35 cellular contexts compared by ENCODE assay signal in genomic region chr4:53127365-53127764, GRCh38.
"Had no signal": no experiment of that assay in that cellular context is flagged by ENCODE, and none has a peak within 500 bp of the region (broad histone marks: within the 10 kb centered on the region; RNA-seq: fewer than 3 reads in every experiment).

No MANE protein-coding gene starts in this region.

- H3K4me1 Mint-ChIP-seq: activated B cell treated with CpG ODN at 0.5 μM for 24 hours had no signal

- H3K36me3 ChIP-seq: adrenal gland, brain microvascular endothelial cell, breast epithelium had no signal

- H3K27ac Mint-ChIP-seq: activated B cell treated with CpG ODN at 0.5 μM for 24 hours; activated CD4-positive, alpha-beta memory T cell treated with anti-CD3 and anti-CD28 coated beads for 36 hours; activated CD4-positive, alpha-beta T cell treated with anti-CD3 and anti-CD28 coated beads, Interleukin-2, amount 10 ng/mL, durations not matched to agents 24 days and 14 days; activated CD8-positive, alpha-beta T cell treated with anti-CD3 and anti-CD28 coated beads for 36 hours; activated naive CD4-positive, alpha-beta T cell treated with anti-CD3 and anti-CD28 coated beads for 36 hours; activated naive CD8-positive, alpha-beta T cell treated with anti-CD3 and anti-CD28 coated beads for 36 hours; activated T-cell treated with anti-CD3 and anti-CD28 coated beads, Interleukin-2, amount 50 U/mL, for 72 hours; activated T-helper 1 cell treated with anti-CD3 and anti-CD28 coated beads, Interleukin-12 subunit alpha, Interleukin-12 subunit beta, Interleukin-2, Interleukin-4 antibody, amounts not matched to agents 30 ng/mL and 10 ng/mL and 1 ng/mL, durations not matched to agents 14 hours and 24 hours and 36 hours; activated T-helper 17 cell treated with anti-CD3 and anti-CD28 coated beads, Interleukin-2, amount 50 U/mL, for 72 hours; T-helper 1 cell treated with Interleukin-12 subunit alpha and Interleukin-12 subunit beta and Interleukin-4 antibody, amounts not matched to agents 30 μg/mL and 1 μg/mL, for 36 hours; T-helper 2 cell treated with Interferon-gamma antibody and Interleukin-4, amounts not matched to agents 5 μg/mL and 100 μg/mL, for 36 hours had no signal

- H3K4me3 Mint-ChIP-seq: activated B cell treated with CpG ODN at 0.5 μM for 24 hours; activated CD4-positive, alpha-beta memory T cell treated with anti-CD3 and anti-CD28 coated beads for 36 hours; activated CD4-positive, alpha-beta T cell treated with anti-CD3 and anti-CD28 coated beads, Interleukin-2, amount 10 ng/mL, durations not matched to agents 24 days and 14 days; activated CD8-positive, alpha-beta T cell treated with anti-CD3 and anti-CD28 coated beads for 36 hours; activated naive CD4-positive, alpha-beta T cell treated with anti-CD3 and anti-CD28 coated beads for 36 hours; activated naive CD8-positive, alpha-beta T cell treated with anti-CD3 and anti-CD28 coated beads for 36 hours; activated T-cell treated with anti-CD3 and anti-CD28 coated beads, Interleukin-2, amount 50 U/mL, for 4 hours; activated T-cell treated with anti-CD3 and anti-CD28 coated beads, Interleukin-2, amount 50 U/mL, for 72 hours; activated T-helper 1 cell treated with anti-CD3 and anti-CD28 coated beads, Interleukin-12 subunit alpha, Interleukin-12 subunit beta, Interleukin-2, Interleukin-4 antibody, amounts not matched to agents 30 ng/mL and 10 ng/mL and 1 ng/mL, durations not matched to agents 14 hours and 24 hours and 36 hours; activated T-helper 17 cell treated with anti-CD3 and anti-CD28 coated beads, Interleukin-2, amount 50 U/mL, for 72 hours; T-helper 1 cell treated with Interleukin-12 subunit alpha and Interleukin-12 subunit beta and Interleukin-4 antibody, amounts not matched to agents 30 μg/mL and 1 μg/mL, for 36 hours; T-helper 2 cell treated with Interferon-gamma antibody and Interleukin-4, amounts not matched to agents 5 μg/mL and 100 μg/mL, for 36 hours had no signal

- ATAC-seq: activated CD8-positive, alpha-beta T cell treated with anti-CD3 and anti-CD28 coated beads for 36 hours; activated naive CD4-positive, alpha-beta T cell treated with anti-CD3 and anti-CD28 coated beads, Interleukin-2, amount 50 U/mL, for 72 hours; activated T-cell treated with anti-CD3 and anti-CD28 coated beads, Interleukin-2, amount 50 U/mL, for 4 hours; activated T-cell treated with anti-CD3 and anti-CD28 coated beads, Interleukin-2, amount 50 U/mL, for 72 hours; activated T-helper 17 cell treated with anti-CD3 and anti-CD28 coated beads, Interleukin-2, amount 50 U/mL, for 72 hours; body of pancreas had no signal

- H3K4me3 ChIP-seq: adrenal gland, body of pancreas, breast epithelium had no signal

- H3K9me3 ChIP-seq: adrenal gland, body of pancreas, breast epithelium had no signal

- H3K27me3 Mint-ChIP-seq: activated B cell treated with CpG ODN at 0.5 μM for 24 hours; activated CD4-positive, alpha-beta memory T cell treated with anti-CD3 and anti-CD28 coated beads for 36 hours; activated CD4-positive, alpha-beta T cell treated with anti-CD3 and anti-CD28 coated beads, Interleukin-2, amount 10 ng/mL, durations not matched to agents 24 days and 14 days; activated CD8-positive, alpha-beta T cell treated with anti-CD3 and anti-CD28 coated beads for 36 hours; activated naive CD8-positive, alpha-beta T cell treated with anti-CD3 and anti-CD28 coated beads for 36 hours; activated T-helper 17 cell treated with anti-CD3 and anti-CD28 coated beads, Interleukin-2, amount 50 U/mL, for 72 hours had no signal

- H3K27me3 ChIP-seq: adrenal gland, body of pancreas, brain microvascular endothelial cell, breast epithelium had no signal

- H3K9me3 Mint-ChIP-seq: activated B cell treated with CpG ODN at 0.5 μM for 24 hours; activated CD4-positive, alpha-beta memory T cell treated with anti-CD3 and anti-CD28 coated beads for 36 hours; activated naive CD4-positive, alpha-beta T cell treated with anti-CD3 and anti-CD28 coated beads for 36 hours; activated naive CD8-positive, alpha-beta T cell treated with anti-CD3 and anti-CD28 coated beads for 36 hours; activated T-cell treated with anti-CD3 and anti-CD28 coated beads, Interleukin-2, amount 50 U/mL, for 4 hours; activated T-helper 1 cell treated with anti-CD3 and anti-CD28 coated beads, Interleukin-12 subunit alpha, Interleukin-12 subunit beta, Interleukin-2, Interleukin-4 antibody, amounts not matched to agents 30 ng/mL and 10 ng/mL and 1 ng/mL, durations not matched to agents 14 hours and 24 hours and 36 hours; activated T-helper 17 cell treated with anti-CD3 and anti-CD28 coated beads, Interleukin-2, amount 50 U/mL, for 72 hours; T-helper 1 cell treated with Interleukin-12 subunit alpha and Interleukin-12 subunit beta and Interleukin-4 antibody, amounts not matched to agents 30 μg/mL and 1 μg/mL, for 36 hours; T-helper 2 cell treated with Interferon-gamma antibody and Interleukin-4, amounts not matched to agents 5 μg/mL and 100 μg/mL, for 36 hours had no signal

- DNase-seq: activated B cell treated with CpG ODN at 0.5 μM for 24 hours; activated CD4-positive, alpha-beta memory T cell treated with anti-CD3 and anti-CD28 coated beads for 36 hours; activated CD4-positive, alpha-beta T cell treated with anti-CD3 and anti-CD28 coated beads for 4 hours; activated CD4-positive, alpha-beta T cell treated with anti-CD3 and anti-CD28 coated beads, Interleukin-2, amount 10 ng/mL, durations not matched to agents 24 days and 14 days; activated CD4-positive, alpha-beta T cell treated with anti-CD3 and anti-CD28 coated beads, Interleukin-2, amount 50 U/mL, for 1 hour; activated CD4-positive, alpha-beta T cell treated with anti-CD3 and anti-CD28 coated beads, Interleukin-2, amount 50 U/mL, for 4 hours; activated CD4-positive, CD25-positive, alpha-beta regulatory T cell treated with anti-CD3 and anti-CD28 coated beads, Interleukin-2, amount 50 U/mL, for 72 hours; activated CD8-positive, alpha-beta memory T cell treated with anti-CD3 and anti-CD28 coated beads, Interleukin-2, amount 50 U/mL, for 4 hours; activated CD8-positive, alpha-beta T cell treated with anti-CD3 and anti-CD28 coated beads for 36 hours; activated effector memory CD4-positive, alpha-beta T cell treated with anti-CD3 and anti-CD28 coated beads, Interleukin-2, amount 50 U/mL, for 16 hours; activated gamma-delta T cell treated with Interleukin-2 at 50 U/mL for 16 hours; activated naive CD4-positive, alpha-beta T cell; activated naive CD4-positive, alpha-beta T cell treated with anti-CD3 and anti-CD28 coated beads for 36 hours; activated naive CD4-positive, alpha-beta T cell treated with anti-CD3 and anti-CD28 coated beads, Interleukin-2, amount 50 U/mL, for 16 hours; activated naive CD8-positive, alpha-beta T cell treated with anti-CD3 and anti-CD28 coated beads for 36 hours; activated T-cell treated with anti-CD3 and anti-CD28 coated beads for 4 hours; activated T-cell treated with anti-CD3 and anti-CD28 coated beads, Interleukin-2, amount 50 U/mL, for 1 hour; activated T-cell treated with anti-CD3 and anti-CD28 coated beads, Interleukin-2, amount 50 U/mL, for 4 hours; activated T-cell treated with anti-CD3 and anti-CD28 coated beads, Interleukin-2, amount 50 U/mL, for 72 hours; adrenal gland; amniotic stem cell; aorta; body of pancreas; brain microvascular endothelial cell; central memory CD4-positive, alpha-beta T cell; T-helper 1 cell; T-helper 2 cell; T-helper 9 cell had no signal

- H3K27ac ChIP-seq: adrenal gland, body of pancreas, brain microvascular endothelial cell, breast epithelium, VCaP had no signal

- H3K4me1 ChIP-seq: breast epithelium had no signal
